In the genomic region with DNA sequence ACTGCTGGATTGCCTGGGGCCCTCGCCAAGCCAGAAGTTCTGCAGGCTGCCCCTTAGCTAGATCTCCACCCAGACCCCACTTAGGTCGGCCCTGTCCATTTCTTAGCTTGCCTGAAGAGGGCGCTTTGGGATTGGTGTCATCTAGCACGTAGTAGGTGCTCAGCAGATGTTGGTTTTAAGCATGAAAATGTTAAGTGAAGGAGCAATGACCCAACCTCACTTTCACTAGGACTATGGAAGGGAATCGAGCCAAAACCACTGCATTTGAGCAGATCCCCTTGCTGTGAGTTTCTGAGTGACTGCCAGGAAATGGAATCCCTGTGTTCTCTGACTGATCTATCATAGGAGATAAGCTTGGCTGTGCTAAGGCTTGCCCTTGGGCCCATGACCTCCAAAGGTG, we compare ENCODE assay signal across 9 cellular contexts.
DNase-seq lines count a peak whose midpoint lies in the region; ATAC-seq and TF ChIP-seq lines count a peak whose summit lies in the region.
"Had no signal": no experiment of that assay in that cellular context is flagged by ENCODE, and none has a peak within 500 bp of the region (broad histone marks: within the 10 kb centered on the region; RNA-seq: fewer than 3 reads in every experiment).

No MANE protein-coding gene starts in this region.

- in situ Hi-C loops in brain microvascular endothelial cell (cut with HindIII; ENCODE audit: low pct_ligation_motif_present, low sequenced_read_pairs), result no loop called here
- in situ Hi-C loops in ACHN (cut with HindIII; ENCODE audit: low pct_ligation_motif_present, low pct_unique_long_range_greater_than_20kb, low sequenced_read_pairs), result no loop called here

- no peak overlapping the region for H3K4me3 ChIP-seq in Karpas-422 (ENCODE audit: low read length)
- H3K4me3 ChIP-seq in brain microvascular endothelial cell (ENCODE audit: low read depth, low read length), result no peak overlapping the region
- H3K4me3 ChIP-seq in lower lobe of right lung, result no peak overlapping the region
- H3K4me3 ChIP-seq: sigmoid colon had no signal

- peak; percentile 30 for DNase-seq in EL
- peak; percentile 48 for DNase-seq in Karpas-422
- no peak for DNase-seq in brain microvascular endothelial cell
- DNase-seq in lower lobe of right lung, result no peak
- DNase-seq in activated CD4-positive, alpha-beta T cell treated with anti-CD3 and anti-CD28 coated beads, Interleukin-2, amount 10 ng/mL, durations not matched to agents 7 days and 5 days, result no peak
- no peak for DNase-seq in inferior parietal cortex (ENCODE audit: extremely low spot score)
- no peak for DNase-seq in ACHN
- DNase-seq: sigmoid colon had no signal

- H4K20me1 ChIP-seq in Karpas-422 (ENCODE audit: insufficient read depth, low read depth, low read length), result no peaks in the 10 kb centered on the region

- intact Hi-C loops in lower lobe of right lung (cut with DNase I), result no loop called here

- H3K36me3 Mint-ChIP-seq in activated CD4-positive, alpha-beta T cell treated with anti-CD3 and anti-CD28 coated beads, Interleukin-2, amount 10 ng/mL, durations not matched to agents 7 days and 5 days (ENCODE audit: low read depth), result no peaks in the 10 kb centered on the region

- no peak overlapping the region for H3K27ac ChIP-seq in Karpas-422 (ENCODE audit: low read length)
- H3K27ac ChIP-seq in brain microvascular endothelial cell, result no peak overlapping the region
- H3K27ac ChIP-seq in lower lobe of right lung, result no peak overlapping the region
- H3K27ac ChIP-seq: sigmoid colon had no signal

- no peaks in the 10 kb centered on the region for H3K9me3 Mint-ChIP-seq in activated CD4-positive, alpha-beta T cell treated with anti-CD3 and anti-CD28 coated beads, Interleukin-2, amount 10 ng/mL, durations not matched to agents 7 days and 5 days

- TF ChIP-seq CTCF in brain microvascular endothelial cell (IDR thresholded peaks at IDR 0.05; ENCODE audit: low read depth, low read length, missing control alignments) (peak; percentile 70), lower lobe of right lung (IDR thresholded peaks at IDR 0.05) (peak; percentile 34)

- H2AFZ ChIP-seq in Karpas-422 (ENCODE audit: low read length), result no peak overlapping the region

- H3K79me2 ChIP-seq in Karpas-422 (ENCODE audit: low read length), result no peaks in the 10 kb centered on the region

- no peak overlapping the region for H3K4me3 Mint-ChIP-seq in activated CD4-positive, alpha-beta T cell treated with anti-CD3 and anti-CD28 coated beads, Interleukin-2, amount 10 ng/mL, durations not matched to agents 7 days and 5 days

- H3K4me1 Mint-ChIP-seq in activated CD4-positive, alpha-beta T cell treated with anti-CD3 and anti-CD28 coated beads, Interleukin-2, amount 10 ng/mL, durations not matched to agents 7 days and 5 days, result no peaks in the 10 kb centered on the region

- H3K4me2 ChIP-seq in Karpas-422 (ENCODE audit: low read depth, low read length, poor library complexity, severe bottlenecking), result no peak overlapping the region

- ATAC-seq in lower lobe of right lung, result peak in 1 of 2 donors; percentile 22
- ATAC-seq in GM18858 (IDR thresholded peaks at IDR 0.05; ENCODE audit: unreplicated experiment), result no peak

- no peaks in the 10 kb centered on the region for H3K36me3 ChIP-seq in Karpas-422 (ENCODE audit: insufficient read depth, low read length)
- no peaks in the 10 kb centered on the region for H3K36me3 ChIP-seq in brain microvascular endothelial cell (replicated peaks)
- H3K36me3 ChIP-seq in lower lobe of right lung, result no peaks in the 10 kb centered on the region
- H3K36me3 ChIP-seq: sigmoid colon had no signal

- peaks cover 11% of the 10 kb centered on the region for H3K27me3 Mint-ChIP-seq in activated CD4-positive, alpha-beta T cell treated with anti-CD3 and anti-CD28 coated beads, Interleukin-2, amount 10 ng/mL, durations not matched to agents 7 days and 5 days

- CTCF ChIA-PET in activated CD4-positive, alpha-beta T cell treated with anti-CD3 and anti-CD28 coated beads, Interleukin-2, amount 10 ng/mL, durations not matched to agents 7 days and 5 days (lab: Charles Lee), result interaction anchor here (0.9 to 1.2 kb wide), 2 partner anchors 10 to 41 kb away, joined by 3 read pairs; no protein-coding TSS in a partner anchor

- H3K9me3 ChIP-seq in Karpas-422 (ENCODE audit: low read length) (no peaks in the 10 kb centered on the region), lower lobe of right lung (no peaks in the 10 kb centered on the region)
- H3K9me3 ChIP-seq: sigmoid colon had no signal

- no peak overlapping the region for H3K27ac Mint-ChIP-seq in activated CD4-positive, alpha-beta T cell treated with anti-CD3 and anti-CD28 coated beads, Interleukin-2, amount 10 ng/mL, durations not matched to agents 7 days and 5 days

- H3K4me1 ChIP-seq in Karpas-422 (ENCODE audit: low read length), result no peaks in the 10 kb centered on the region
- no peaks in the 10 kb centered on the region for H3K4me1 ChIP-seq in lower lobe of right lung
- H3K4me1 ChIP-seq: sigmoid colon had no signal

- no peaks in the 10 kb centered on the region for H3K9me2 ChIP-seq in Karpas-422 (replicated peaks; ENCODE audit: insufficient read depth, low read length)

- POLR2A ChIA-PET in activated CD4-positive, alpha-beta T cell treated with anti-CD3 and anti-CD28 coated beads, Interleukin-2, amount 10 ng/mL, durations not matched to agents 7 days and 5 days (lab: Charles Lee), result no interaction called here

- no peaks in the 10 kb centered on the region for H3K27me3 ChIP-seq in Karpas-422 (ENCODE audit: low read length)
- H3K27me3 ChIP-seq in brain microvascular endothelial cell (replicated peaks), result no peaks in the 10 kb centered on the region
- H3K27me3 ChIP-seq in lower lobe of right lung (ENCODE audit: low read depth), result no peaks in the 10 kb centered on the region
- H3K27me3 ChIP-seq: sigmoid colon had no signal

- H3K9ac ChIP-seq in Karpas-422 (ENCODE audit: low read length), result no peak overlapping the region

Comparison
In these comparisons a context has a peak if more than half of its experiments do, and no peak if none do; other contexts are left out.
1. DNase-seq: peak in EL (single experiment) and Karpas-422 (single experiment); none in brain microvascular endothelial cell (single experiment), lower lobe of right lung (single experiment), activated CD4-positive, alpha-beta T cell treated with anti-CD3 and anti-CD28 coated beads, Interleukin-2, amount 10 ng/mL, durations not matched to agents 7 days and 5 days (single experiment), inferior parietal cortex (single experiment) and ACHN (single experiment).